ENCODE assay signal across 8 cellular contexts in the genomic region with DNA sequence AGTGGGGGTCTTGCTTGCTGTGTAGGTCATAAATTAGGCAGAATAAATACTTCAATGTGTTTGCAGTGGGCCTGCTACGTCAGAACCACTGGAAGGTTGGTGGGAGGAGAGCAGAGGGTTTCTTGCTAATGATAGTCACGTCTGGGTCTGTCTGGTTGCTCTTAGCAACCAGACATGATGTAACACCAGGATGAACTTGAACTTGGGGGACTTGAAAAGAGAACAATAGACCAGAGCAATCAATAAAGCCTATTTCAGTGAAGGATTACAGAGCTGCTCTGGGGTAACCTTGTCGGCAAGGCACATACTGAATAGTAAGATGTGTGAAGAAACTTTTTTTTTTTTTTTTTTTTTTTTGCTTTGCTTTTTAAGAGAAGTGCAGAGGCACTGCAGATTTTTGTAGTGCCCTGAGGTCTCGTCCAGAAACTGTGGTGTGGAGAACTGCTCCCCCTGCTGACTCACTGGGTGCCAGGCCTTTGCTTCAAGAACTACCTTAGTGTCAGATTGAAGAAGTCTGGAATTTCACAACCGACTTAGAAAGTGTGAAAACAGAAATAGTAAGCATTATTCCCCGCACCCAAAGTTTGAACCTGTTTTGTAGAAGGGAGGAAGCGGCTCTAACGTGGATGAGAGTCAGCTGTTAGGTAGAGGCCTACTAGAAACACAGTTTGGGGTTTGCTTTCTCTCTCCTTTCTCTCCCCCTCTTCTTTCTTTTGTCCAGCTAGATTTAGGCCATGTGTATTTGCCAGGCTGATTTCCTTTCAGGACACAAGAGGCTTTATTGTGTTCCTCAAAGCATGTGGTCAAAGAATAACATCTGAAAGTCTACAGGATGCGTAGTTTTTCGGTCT.
DNase-seq lines count a peak whose midpoint lies in the region; ATAC-seq, FAIRE-seq and TF ChIP-seq lines count a peak whose summit lies in the region.

No MANE protein-coding gene starts in this region.

- DNase-seq in D721Med (ENCODE audit: insufficient read length, low spot score) (no peak), LoVo (ENCODE audit: low spot score) (peak; percentile 69), RWPE1 (ENCODE audit: low spot score) (peak; percentile 82), foreskin fibroblast (peak; percentile 80 to 95), non-pigmented ciliary epithelial cell (ENCODE audit: low read depth) (peak; percentile 92), stromal cell of bone marrow (ENCODE audit: low read depth) (peak; percentile 84)
- peak; percentile 35 for DNase-seq in activated T-helper 2 cell treated with anti-CD3 and anti-CD28 coated beads, Interferon-gamma antibody, Interleukin-2, Interleukin-4, amounts not matched to agents 10 μg/mL and 5 μg/mL and 100 μg/mL, durations not matched to agents 14 hours and 24 hours and 36 hours (ENCODE audit: low spot score)

- H3K9me3 Mint-ChIP-seq in activated T-helper 2 cell treated with anti-CD3 and anti-CD28 coated beads, Interferon-gamma antibody, Interleukin-2, Interleukin-4, amounts not matched to agents 10 μg/mL and 5 μg/mL and 100 μg/mL, durations not matched to agents 14 hours and 24 hours and 36 hours = no peaks in the 10 kb centered on the region

- H3K27ac ChIP-seq in RWPE1 = no peak overlapping the region; the same call in 1 of the 2 replicates

- H3K4me3 Mint-ChIP-seq in activated T-helper 2 cell treated with anti-CD3 and anti-CD28 coated beads, Interferon-gamma antibody, Interleukin-2, Interleukin-4, amounts not matched to agents 10 μg/mL and 5 μg/mL and 100 μg/mL, durations not matched to agents 14 hours and 24 hours and 36 hours (ENCODE audit: low read depth) = no peak overlapping the region

- peaks cover 6% of the 10 kb centered on the region for H3K27me3 Mint-ChIP-seq in activated T-helper 2 cell treated with anti-CD3 and anti-CD28 coated beads, Interferon-gamma antibody, Interleukin-2, Interleukin-4, amounts not matched to agents 10 μg/mL and 5 μg/mL and 100 μg/mL, durations not matched to agents 14 hours and 24 hours and 36 hours (ENCODE audit: low read depth)

- H3K4me3 ChIP-seq in foreskin fibroblast (ENCODE audit: low read depth in 1 of 2, low read length in 2 of 2) = no peak overlapping the region

- no peak overlapping the region for H3K27ac Mint-ChIP-seq in activated T-helper 2 cell treated with anti-CD3 and anti-CD28 coated beads, Interferon-gamma antibody, Interleukin-2, Interleukin-4, amounts not matched to agents 10 μg/mL and 5 μg/mL and 100 μg/mL, durations not matched to agents 14 hours and 24 hours and 36 hours

- H3K4me1 Mint-ChIP-seq in activated T-helper 2 cell treated with anti-CD3 and anti-CD28 coated beads, Interferon-gamma antibody, Interleukin-2, Interleukin-4, amounts not matched to agents 10 μg/mL and 5 μg/mL and 100 μg/mL, durations not matched to agents 14 hours and 24 hours and 36 hours (ENCODE audit: low read depth) = no peaks in the 10 kb centered on the region

- no peaks in the 10 kb centered on the region for H3K36me3 Mint-ChIP-seq in activated T-helper 2 cell treated with anti-CD3 and anti-CD28 coated beads, Interferon-gamma antibody, Interleukin-2, Interleukin-4, amounts not matched to agents 10 μg/mL and 5 μg/mL and 100 μg/mL, durations not matched to agents 14 hours and 24 hours and 36 hours (ENCODE audit: low read depth)

- CTCF ChIA-PET in RWPE1 (lab: Yijun Ruan, JAX) = interaction anchor here (0.6 to 2.1 kb wide), 10 partner anchors 30 to 619 kb away, joined by 3 to 9 read pairs (median 4); no protein-coding TSS in a partner anchor

- TF ChIP-seq CTCF in D721Med (IDR thresholded peaks at IDR 0.05; ENCODE audit: insufficient read depth, missing control alignments) (peak; percentile 81), RWPE1 (conservative IDR thresholded peaks at IDR 0.05; ENCODE audit: low read depth) (peak; percentile 86), foreskin fibroblast (IDR thresholded peaks at IDR 0.05; ENCODE audit: low read depth, low read length) (peak; percentile 92)

- FAIRE-seq in D721Med (lab: Jason Lieb, UNC) = no peak

- POLR2A ChIA-PET in RWPE1 (lab: Yijun Ruan, JAX; ENCODE audit: low non-redundant PET) = no interaction called here

- peak; percentile 82 for ATAC-seq in GM21786 (IDR thresholded peaks at IDR 0.05; ENCODE audit: unreplicated experiment)

- intact Hi-C loops in activated T-helper 2 cell treated with anti-CD3 and anti-CD28 coated beads, Interferon-gamma antibody, Interleukin-2, Interleukin-4, amounts not matched to agents 10 μg/mL and 5 μg/mL and 100 μg/mL, durations not matched to agents 14 hours and 24 hours and 36 hours (cut with micrococcal nuclease) = loop anchor here (1.0 to 5.0 kb wide), 4 partner anchors 399 to 1481 kb away; no protein-coding TSS in a partner anchor
